In genomic region chr22:23608583-23608982, GRCh38 we compare ENCODE assay signal across 17 cellular contexts. TPM values are rescaled to one million over a fixed set of nuclear protein-coding genes. Genes with fewer than 3 reads are reported as not detected.
DNase-seq lines count a peak whose midpoint lies in the region; ATAC-seq lines count a peak whose summit lies in the region.
"Had no signal": no experiment of that assay in that cellular context is flagged by ENCODE, and none has a peak within 500 bp of the region (broad histone marks: within the 10 kb centered on the region; RNA-seq: fewer than 3 reads in every experiment).

No MANE protein-coding gene starts in this region.

- no peak overlapping the region for H3K4me3 ChIP-seq in CD4-positive, alpha-beta memory T cell (ENCODE audit: low read length in 2 of 2)
- H3K4me3 ChIP-seq: esophagus squamous epithelium, vagina had no signal

- H3K9me3 ChIP-seq in CD4-positive, alpha-beta memory T cell (ENCODE audit: control insufficient read depth in 1 of 2, low read length in 2 of 2), result no peaks in the 10 kb centered on the region
- H3K9me3 ChIP-seq: esophagus squamous epithelium, vagina had no signal

- peaks cover 5 to 6% of the 10 kb centered on the region in 2 donors for H3K36me3 Mint-ChIP-seq in CD4-positive, alpha-beta memory T cell
- H3K36me3 Mint-ChIP-seq: activated naive CD4-positive, alpha-beta T cell treated with anti-CD3 and anti-CD28 coated beads, Interleukin-2, amount 50 U/mL, for 72 hours had no signal

- H3K4me1 ChIP-seq in CD4-positive, alpha-beta memory T cell (ENCODE audit: insufficient read depth, low read length), result no peaks in the 10 kb centered on the region
- H3K4me1 ChIP-seq: esophagus squamous epithelium, vagina had no signal

- POLR2A ChIA-PET in CD4-positive, alpha-beta memory T cell (lab: Charles Lee; ENCODE audit: partially characterized antibody), result no interaction called here

- H3K27me3 ChIP-seq in CD4-positive, alpha-beta memory T cell (ENCODE audit: insufficient read depth, low read length), result no peaks in the 10 kb centered on the region
- H3K27me3 ChIP-seq: vagina had no signal

- no peaks in the 10 kb centered on the region for H3K36me3 ChIP-seq in CD4-positive, alpha-beta memory T cell (ENCODE audit: insufficient read depth, low read length)
- H3K36me3 ChIP-seq: esophagus squamous epithelium, vagina had no signal

- no peaks in the 10 kb centered on the region for H3K27me3 Mint-ChIP-seq in CD4-positive, alpha-beta memory T cell
- H3K27me3 Mint-ChIP-seq: stimulated activated naive B cell treated with anti-CD40 and anti-IgM and Interleukin-4, amounts not matched to agents 10 μg/mL and 1 μg/mL and 100 μg/mL, for 72 hours had no signal

- DNase-seq in AG08395 (ENCODE audit: low spot score) (peak; percentile 52), HCEC 1CT (peak; percentile 6), UCSD-AML1 (lab: John Stamatoyannopoulos, UW; ENCODE audit: unreplicated experiment) (peak; percentile 28), iPS-NIHi11 (ENCODE audit: low spot score) (peak; percentile 83), activated gamma-delta T cell (lab: John Stamatoyannopoulos, UW) (no peak)
- DNase-seq in stimulated activated CD4-positive, alpha-beta T cell treated with anti-CD3 and anti-CD28 coated beads, Interleukin-4, amount 100 ng/mL, for 1 hour, result no peak
- no peak for DNase-seq in CD4-positive, alpha-beta memory T cell
- DNase-seq: activated CD8-positive, alpha-beta memory T cell treated with anti-CD3 and anti-CD28 coated beads for 24 hours; esophagus squamous epithelium; NCI-H446 treated with DMSO at 0.1 percent for 48 hours; RPMI8226; stimulated activated CD4-positive, alpha-beta T cell treated with anti-CD3 and anti-CD28 coated beads, Interleukin-4, amount 100 ng/mL, for 24 hours; stimulated activated naive B cell treated with anti-CD40 and anti-IgM and Interleukin-4, amounts not matched to agents 10 μg/mL and 1 μg/mL and 100 μg/mL, for 72 hours had no signal

- no peaks in the 10 kb centered on the region for H3K9me3 Mint-ChIP-seq in CD4-positive, alpha-beta memory T cell
- H3K9me3 Mint-ChIP-seq: activated naive CD4-positive, alpha-beta T cell treated with anti-CD3 and anti-CD28 coated beads, Interleukin-2, amount 50 U/mL, for 72 hours; stimulated activated naive B cell treated with anti-CD40 and anti-IgM and Interleukin-4, amounts not matched to agents 10 μg/mL and 1 μg/mL and 100 μg/mL, for 72 hours had no signal

- H3K27ac Mint-ChIP-seq in CD4-positive, alpha-beta memory T cell, result no peak overlapping the region
- H3K27ac Mint-ChIP-seq: activated naive CD4-positive, alpha-beta T cell treated with anti-CD3 and anti-CD28 coated beads, Interleukin-2, amount 50 U/mL, for 72 hours; stimulated activated naive B cell treated with anti-CD40 and anti-IgM and Interleukin-4, amounts not matched to agents 10 μg/mL and 1 μg/mL and 100 μg/mL, for 72 hours had no signal

- CTCF ChIA-PET in CD4-positive, alpha-beta memory T cell (lab: Charles Lee; ENCODE audit: partially characterized antibody), result no interaction called here

- no peak overlapping the region for H3K27ac ChIP-seq in CD4-positive, alpha-beta memory T cell (ENCODE audit: low read depth, low read length)
- H3K27ac ChIP-seq: esophagus squamous epithelium, vagina had no signal

- H3K4me1 Mint-ChIP-seq in CD4-positive, alpha-beta memory T cell, result no peaks in the 10 kb centered on the region
- H3K4me1 Mint-ChIP-seq: stimulated activated naive B cell treated with anti-CD40 and anti-IgM and Interleukin-4, amounts not matched to agents 10 μg/mL and 1 μg/mL and 100 μg/mL, for 72 hours had no signal

- no peak overlapping the region for H3K4me3 Mint-ChIP-seq in CD4-positive, alpha-beta memory T cell
- H3K4me3 Mint-ChIP-seq: stimulated activated naive B cell treated with anti-CD40 and anti-IgM and Interleukin-4, amounts not matched to agents 10 μg/mL and 1 μg/mL and 100 μg/mL, for 72 hours had no signal

- intact Hi-C loops in CD4-positive, alpha-beta memory T cell (cut with micrococcal nuclease), result no loop called here

- ATAC-seq in GM21381 (IDR thresholded peaks at IDR 0.05; ENCODE audit: unreplicated experiment), result no peak
- ATAC-seq: activated naive CD4-positive, alpha-beta T cell treated with anti-CD3 and anti-CD28 coated beads, Interleukin-2, amount 50 U/mL, for 72 hours; stimulated activated naive B cell treated with anti-CD40 and anti-IgM and Interleukin-4, amounts not matched to agents 10 μg/mL and 1 μg/mL and 100 μg/mL, for 72 hours had no signal

RNA-seq across cellular contexts. Expression of gene DRICH1, which starts 23.5 kb away (rescaled TPM):
- total RNA-seq in CD4-positive, alpha-beta memory T cell, result 1 to 10 TPM; 4.2 to 4.5 TPM
- not detected for polyA plus RNA-seq in CD4-positive, alpha-beta memory T cell
- total RNA-seq: vagina had no signal

RNA-seq across cellular contexts. Expression of gene IGLL1, which starts 28.5 kb away (rescaled TPM):
- total RNA-seq in CD4-positive, alpha-beta memory T cell, result not detected
- not detected for polyA plus RNA-seq in CD4-positive, alpha-beta memory T cell
- total RNA-seq: activated naive CD4-positive, alpha-beta T cell treated with anti-CD3 and anti-CD28 coated beads, Interleukin-2, amount 50 U/mL, for 72 hours; esophagus squamous epithelium; renal cortical epithelial cell; vagina had no signal

Comparison
In these comparisons a context has a peak if more than half of its experiments do, and no peak if none do; other contexts are left out.
1. DNase-seq: peak in AG08395 (single experiment), HCEC 1CT (single experiment), UCSD-AML1 (single experiment) and iPS-NIHi11 (single experiment); none in activated gamma-delta T cell (single experiment), stimulated activated CD4-positive, alpha-beta T cell treated with anti-CD3 and anti-CD28 coated beads, Interleukin-4, amount 100 ng/mL, for 1 hour (single experiment) and CD4-positive, alpha-beta memory T cell (0 of 5).